Comparison of ENCODE assay signal across 19 cellular contexts in genomic region chr19:44550976-44551375, GRCh38. TPM values are rescaled to one million over a fixed set of nuclear protein-coding genes. Genes with fewer than 3 reads are reported as not detected.
"Had no signal": no experiment of that assay in that cellular context is flagged by ENCODE, and none has a peak within 500 bp of the region (broad histone marks: within the 10 kb centered on the region; RNA-seq: fewer than 3 reads in every experiment).

No MANE protein-coding gene starts in this region.

RNA-seq across cellular contexts. Expression of gene CEACAM20, which starts 21.5 kb away (rescaled TPM):
- total RNA-seq: kidney; kidney epithelial cell; left cardiac atrium; left lobe of liver; left lung; left ventricle myocardium inferior; left ventricle myocardium superior; lower leg skin; lung; lung microvascular endothelial cell; mammary epithelial cell; mesenteric fat pad; mesothelial cell of epicardium; mononuclear cell; myocyte; naive thymus-derived CD4-positive, alpha-beta T cell had no signal
- polyA plus RNA-seq: immature natural killer cell; keratinocyte; liver; lung; mammary epithelial cell; naive thymus-derived CD4-positive, alpha-beta T cell had no signal
